In the genomic region with DNA sequence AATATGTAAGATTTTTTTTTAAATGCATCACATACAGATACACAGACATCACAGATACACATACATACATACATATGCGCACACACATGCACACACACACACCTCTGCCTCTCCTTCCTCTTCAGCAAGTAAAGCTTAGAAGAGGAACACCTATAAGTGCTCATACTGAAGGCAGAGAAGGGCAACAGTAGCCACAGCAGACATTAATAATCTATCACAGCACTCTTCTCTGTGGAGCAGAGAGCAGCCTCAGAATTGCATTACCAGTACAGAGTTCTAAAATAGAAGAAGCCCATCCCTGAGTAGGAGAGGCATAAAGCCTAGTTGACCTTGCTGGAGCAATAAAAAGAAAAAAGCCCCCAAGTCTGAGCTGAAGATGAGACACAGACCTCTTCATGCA, we compare ENCODE assay signal across 1 cellular context.
TF ChIP-seq lines count a peak whose summit lies in the region.

No MANE protein-coding gene starts in this region.

TF ChIP-seq in SK-N-SH treated with all-trans-retinoic acid at 6 μM for 48 hours, 23 proteins besides CTCF, POLR2A, EP300 and RAD21 (continued from another document):
- TF ChIP-seq TSHZ2 (CRISPR knock-in tag; IDR thresholded peaks at IDR 0.05), result no peak
